ENCODE assay signal across 1 cellular context in the genomic region with DNA sequence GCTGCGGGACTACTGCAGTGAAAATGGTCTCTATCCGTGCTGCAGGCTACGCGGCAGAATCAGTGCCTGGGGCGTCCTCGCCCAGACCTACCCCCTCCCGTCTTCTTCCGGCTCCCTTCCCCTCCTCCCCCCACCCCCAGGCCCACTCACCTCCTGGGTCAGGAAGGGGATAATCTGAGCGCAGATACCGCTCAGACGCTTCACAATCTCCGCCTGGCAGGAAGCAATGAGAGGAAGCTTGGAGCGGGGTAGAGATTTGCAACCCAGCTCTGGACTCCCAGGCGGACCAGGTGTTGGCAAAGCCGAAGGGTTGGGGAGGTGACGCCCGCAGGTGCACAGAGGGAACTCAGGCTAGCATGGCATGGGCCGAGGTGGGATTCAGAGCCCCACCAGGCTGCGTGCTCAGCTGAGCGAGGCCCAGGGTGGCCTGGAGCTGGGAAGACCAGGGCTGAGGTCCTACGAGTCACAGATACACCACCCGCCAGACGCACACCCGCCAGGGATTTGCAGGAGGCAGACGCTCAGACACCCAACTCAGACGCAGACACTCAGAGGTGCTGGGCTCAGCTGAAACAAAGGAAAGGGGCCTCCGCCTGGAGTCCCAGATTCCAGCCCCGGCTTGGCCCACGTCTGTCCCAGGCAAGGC.
TF ChIP-seq lines count a peak whose summit lies in the region.

No MANE protein-coding gene starts in this region.

TF ChIP-seq in K562, 482 proteins besides CTCF, POLR2A, EP300 and RAD21:
- TF ChIP-seq TAF1 (IDR thresholded peaks at IDR 0.05; ENCODE audit: control insufficient read depth, extremely low read depth, insufficient read depth, low read length, severe bottlenecking) (no peak), SOX6 (IDR thresholded peaks at IDR 0.05) (no peak), PHB2 (IDR thresholded peaks at IDR 0.05; ENCODE audit: low read depth) (no peak), ELF1 (tag; IDR thresholded peaks at IDR 0.05) (no peak), SIN3B (IDR thresholded peaks at IDR 0.05; ENCODE audit: low read depth) (no peak), SIX5 (IDR thresholded peaks at IDR 0.05; ENCODE audit: borderline replicate concordance in 1 of 2, insufficient read depth in 1 of 2, low read depth in 1 of 2, low read length in 2 of 2) (no peak), HDAC1 (IDR thresholded peaks at IDR 0.05) (peak in 1 of 2 experiments; percentile 50; a peak in 1 of 4 replicates), ESRRB (CRISPR knock-in tag; IDR thresholded peaks at IDR 0.05; ENCODE audit: borderline replicate concordance) (no peak), TCF3 (CRISPR knock-in tag; IDR thresholded peaks at IDR 0.05) (peak; percentile 33), FOXA1 (IDR thresholded peaks at IDR 0.05; ENCODE audit: borderline replicate concordance) (no peak), TRIM24 (IDR thresholded peaks at IDR 0.05) (no peak), GATAD2A (IDR thresholded peaks at IDR 0.05) (no peak), MECOM (CRISPR knock-in tag; IDR thresholded peaks at IDR 0.05) (no peak), PCBP1 (IDR thresholded peaks at IDR 0.05; ENCODE audit: low read depth, low read length, poor library complexity, severe bottlenecking) (no peak), KDM1A (IDR thresholded peaks at IDR 0.05) (peak; percentile 83 to 88), MCM3 (IDR thresholded peaks at IDR 0.05) (no peak), ZNF408 (CRISPR knock-in tag; IDR thresholded peaks at IDR 0.05; ENCODE audit: low read depth) (no peak), DIDO1 (tag; IDR thresholded peaks at IDR 0.05; ENCODE audit: low read depth) (no peak), CHD2 (IDR thresholded peaks at IDR 0.05; ENCODE audit: low read depth, low read length) (no peak), DPF2 (IDR thresholded peaks at IDR 0.05) (0 out of 2 replicates have a peak, but pooled peaks have one; percentile 22), ZNF143 (CRISPR knock-in tag; IDR thresholded peaks at IDR 0.05) (no peak), TGIF2 (CRISPR knock-in tag; IDR thresholded peaks at IDR 0.05) (no peak), TAL1 (IDR thresholded peaks at IDR 0.05) (peak; percentile 34; the same call in 1 of the 2 replicates), NBN (IDR thresholded peaks at IDR 0.05; ENCODE audit: low read depth) (no peak), CBFA2T3 (IDR thresholded peaks at IDR 0.05) (peak; percentile 72), ZKSCAN3 (CRISPR knock-in tag; IDR thresholded peaks at IDR 0.05) (no peak), ETV1 (tag; conservative IDR thresholded peaks at IDR 0.05; ENCODE audit: low read depth) (peak; percentile 86), CBFA2T2 (conservative IDR thresholded peaks at IDR 0.05) (peak; percentile 43), CC2D1A (IDR thresholded peaks at IDR 0.05) (no peak), RCOR1 (IDR thresholded peaks at IDR 0.05; ENCODE audit: borderline replicate concordance in 1 of 2, low read depth in 2 of 2, low read length in 2 of 2) (peak; percentile 42 to 91; a peak in 3 of 4 replicates), ZNF717 (CRISPR knock-in tag; IDR thresholded peaks at IDR 0.05) (no peak), FOXP1 (CRISPR knock-in tag; IDR thresholded peaks at IDR 0.05) (no peak), MTA1 (IDR thresholded peaks at IDR 0.05; ENCODE audit: borderline replicate concordance) (no peak), NFIC (IDR thresholded peaks at IDR 0.05) (0 out of 2 replicates have a peak, but pooled peaks have one; percentile 8)
- TF ChIP-seq, protein P1, sequence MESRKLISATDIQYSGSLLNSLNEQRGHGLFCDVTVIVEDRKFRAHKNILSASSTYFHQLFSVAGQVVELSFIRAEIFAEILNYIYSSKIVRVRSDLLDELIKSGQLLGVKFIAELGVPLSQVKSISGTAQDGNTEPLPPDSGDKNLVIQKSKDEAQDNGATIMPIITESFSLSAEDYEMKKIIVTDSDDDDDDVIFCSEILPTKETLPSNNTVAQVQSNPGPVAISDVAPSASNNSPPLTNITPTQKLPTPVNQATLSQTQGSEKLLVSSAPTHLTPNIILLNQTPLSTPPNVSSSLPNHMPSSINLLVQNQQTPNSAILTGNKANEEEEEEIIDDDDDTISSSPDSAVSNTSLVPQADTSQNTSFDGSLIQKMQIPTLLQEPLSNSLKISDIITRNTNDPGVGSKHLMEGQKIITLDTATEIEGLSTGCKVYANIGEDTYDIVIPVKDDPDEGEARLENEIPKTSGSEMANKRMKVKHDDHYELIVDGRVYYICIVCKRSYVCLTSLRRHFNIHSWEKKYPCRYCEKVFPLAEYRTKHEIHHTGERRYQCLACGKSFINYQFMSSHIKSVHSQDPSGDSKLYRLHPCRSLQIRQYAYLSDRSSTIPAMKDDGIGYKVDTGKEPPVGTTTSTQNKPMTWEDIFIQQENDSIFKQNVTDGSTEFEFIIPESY (CRISPR knock-in tag; IDR thresholded peaks at IDR 0.05) = peak; percentile 76; the same call in 1 of the 2 replicates
- TF ChIP-seq, protein P2, sequence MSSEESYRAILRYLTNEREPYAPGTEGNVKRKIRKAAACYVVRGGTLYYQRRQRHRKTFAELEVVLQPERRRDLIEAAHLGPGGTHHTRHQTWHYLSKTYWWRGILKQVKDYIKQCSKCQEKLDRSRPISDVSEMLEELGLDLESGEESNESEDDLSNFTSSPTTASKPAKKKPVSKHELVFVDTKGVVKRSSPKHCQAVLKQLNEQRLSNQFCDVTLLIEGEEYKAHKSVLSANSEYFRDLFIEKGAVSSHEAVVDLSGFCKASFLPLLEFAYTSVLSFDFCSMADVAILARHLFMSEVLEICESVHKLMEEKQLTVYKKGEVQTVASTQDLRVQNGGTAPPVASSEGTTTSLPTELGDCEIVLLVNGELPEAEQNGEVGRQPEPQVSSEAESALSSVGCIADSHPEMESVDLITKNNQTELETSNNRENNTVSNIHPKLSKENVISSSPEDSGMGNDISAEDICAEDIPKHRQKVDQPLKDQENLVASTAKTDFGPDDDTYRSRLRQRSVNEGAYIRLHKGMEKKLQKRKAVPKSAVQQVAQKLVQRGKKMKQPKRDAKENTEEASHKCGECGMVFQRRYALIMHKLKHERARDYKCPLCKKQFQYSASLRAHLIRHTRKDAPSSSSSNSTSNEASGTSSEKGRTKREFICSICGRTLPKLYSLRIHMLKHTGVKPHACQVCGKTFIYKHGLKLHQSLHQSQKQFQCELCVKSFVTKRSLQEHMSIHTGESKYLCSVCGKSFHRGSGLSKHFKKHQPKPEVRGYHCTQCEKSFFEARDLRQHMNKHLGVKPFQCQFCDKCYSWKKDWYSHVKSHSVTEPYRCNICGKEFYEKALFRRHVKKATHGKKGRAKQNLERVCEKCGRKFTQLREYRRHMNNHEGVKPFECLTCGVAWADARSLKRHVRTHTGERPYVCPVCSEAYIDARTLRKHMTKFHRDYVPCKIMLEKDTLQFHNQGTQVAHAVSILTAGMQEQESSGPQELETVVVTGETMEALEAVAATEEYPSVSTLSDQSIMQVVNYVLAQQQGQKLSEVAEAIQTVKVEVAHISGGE (CRISPR knock-in tag; IDR thresholded peaks at IDR 0.05) = no peak
- TF ChIP-seq, protein P3, sequence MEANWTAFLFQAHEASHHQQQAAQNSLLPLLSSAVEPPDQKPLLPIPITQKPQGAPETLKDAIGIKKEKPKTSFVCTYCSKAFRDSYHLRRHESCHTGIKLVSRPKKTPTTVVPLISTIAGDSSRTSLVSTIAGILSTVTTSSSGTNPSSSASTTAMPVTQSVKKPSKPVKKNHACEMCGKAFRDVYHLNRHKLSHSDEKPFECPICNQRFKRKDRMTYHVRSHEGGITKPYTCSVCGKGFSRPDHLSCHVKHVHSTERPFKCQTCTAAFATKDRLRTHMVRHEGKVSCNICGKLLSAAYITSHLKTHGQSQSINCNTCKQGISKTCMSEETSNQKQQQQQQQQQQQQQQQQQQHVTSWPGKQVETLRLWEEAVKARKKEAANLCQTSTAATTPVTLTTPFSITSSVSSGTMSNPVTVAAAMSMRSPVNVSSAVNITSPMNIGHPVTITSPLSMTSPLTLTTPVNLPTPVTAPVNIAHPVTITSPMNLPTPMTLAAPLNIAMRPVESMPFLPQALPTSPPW (CRISPR knock-in tag; IDR thresholded peaks at IDR 0.05) = 0 out of 2 replicates have a peak, but pooled peaks have one; percentile 37
- TF ChIP-seq, protein P4, sequence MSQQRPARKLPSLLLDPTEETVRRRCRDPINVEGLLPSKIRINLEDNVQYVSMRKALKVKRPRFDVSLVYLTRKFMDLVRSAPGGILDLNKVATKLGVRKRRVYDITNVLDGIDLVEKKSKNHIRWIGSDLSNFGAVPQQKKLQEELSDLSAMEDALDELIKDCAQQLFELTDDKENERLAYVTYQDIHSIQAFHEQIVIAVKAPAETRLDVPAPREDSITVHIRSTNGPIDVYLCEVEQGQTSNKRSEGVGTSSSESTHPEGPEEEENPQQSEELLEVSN (IDR thresholded peaks at IDR 0.05; ENCODE audit: borderline replicate concordance in 1 of 2, extremely low read depth in 1 of 2, insufficient read depth in 1 of 2, insufficient read length in 1 of 2, low read depth in 1 of 2, low read length in 1 of 2, poor library complexity in 1 of 2, severe bottlenecking in 1 of 2) = no peak
